ENCODE assay signal across 8 cellular contexts in genomic region chr6:44247338-44248302, GRCh38. TPM values are rescaled to one million over a fixed set of nuclear protein-coding genes. Genes with fewer than 3 reads are reported as not detected.
DNase-seq lines count a peak whose midpoint lies in the region; TF ChIP-seq lines count a peak whose summit lies in the region.

No MANE protein-coding gene starts in this region.

- H3K27ac ChIP-seq in effector memory CD4-positive, alpha-beta T cell (ENCODE audit: insufficient read depth, low read length, poor library complexity, severe bottlenecking) = peak overlapping the region; percentile 83
- H3K27ac ChIP-seq in mesendoderm (ENCODE audit: low read depth, low read length) = peak overlapping the region; percentile 58

- H3K4me3 ChIP-seq in GM06990 (replicated peaks; ENCODE audit: low read depth, low read length) = peak overlapping the region; percentile 91
- peak overlapping the region; percentile 98 for H3K4me3 ChIP-seq in HFF-Myc (replicated peaks; ENCODE audit: low read depth, low read length)
- peak overlapping the region; percentile 80 for H3K4me3 ChIP-seq in effector memory CD4-positive, alpha-beta T cell (ENCODE audit: insufficient read depth, low read depth, low read length, poor library complexity, severe bottlenecking)
- peak overlapping the region; percentile 100 for H3K4me3 ChIP-seq in mesendoderm (ENCODE audit: low read length)

- peak overlapping the region; percentile 57 for H3K23ac ChIP-seq in mesendoderm (ENCODE audit: low read length)

- peak overlapping the region; percentile 45 for H4K5ac ChIP-seq in mesendoderm (ENCODE audit: low read length)

- peak overlapping the region; percentile 87 for H2AK5ac ChIP-seq in mesendoderm (ENCODE audit: low read length)

- peak overlapping the region; percentile 100 for H3K56ac ChIP-seq in mesendoderm (ENCODE audit: low read length)

- TF ChIP-seq CTCF in GM06990 (IDR thresholded peaks at IDR 0.05; ENCODE audit: insufficient read depth, low read length, poor library complexity, severe bottlenecking) = no peak
- no peak for TF ChIP-seq CTCF in HFF-Myc (IDR thresholded peaks at IDR 0.05; ENCODE audit: low read depth, low read length, missing control alignments)

- no peak overlapping the region for H4K8ac ChIP-seq in mesendoderm (ENCODE audit: low read depth, low read length)

- no peaks in the 10 kb centered on the region for H3K27me3 ChIP-seq in GM06990 (replicated peaks; ENCODE audit: control insufficient read depth, insufficient read depth, low read length)
- no peaks in the 10 kb centered on the region for H3K27me3 ChIP-seq in effector memory CD4-positive, alpha-beta T cell (replicated peaks; ENCODE audit: control insufficient read depth, insufficient read depth, low read length, poor library complexity, severe bottlenecking)
- no peaks in the 10 kb centered on the region for H3K27me3 ChIP-seq in mesendoderm (ENCODE audit: insufficient read depth, low read length, poor library complexity)

- H2BK5ac ChIP-seq in mesendoderm (ENCODE audit: low read length) = peak overlapping the region; percentile 64

- WGBS in mesendoderm (ENCODE audit: extremely low coverage, insufficient coverage, low lambda C conversion rate) = no CpG with 5 or more reads among the region's 52 CpGs

- DNase-seq in GM06990 (ENCODE audit: extremely low read depth, insufficient read length) (peak; percentile 81), HFF-Myc (ENCODE audit: extremely low read depth, low read depth) (no peak), NCI-H226 (peak; percentile 62), mesendoderm (peak; percentile 88), NCI-H2107 (lab: John Stamatoyannopoulos, UW) (no peak)
- DNase-seq in activated CD8-positive, alpha-beta memory T cell treated with anti-CD3 and anti-CD28 coated beads for 1 hour (ENCODE audit: extremely low read depth in 1 of 2, low read depth in 1 of 2) = peak; percentile 84 to 85
- DNase-seq in effector memory CD4-positive, alpha-beta T cell = peak; percentile 80 to 87 (median 86)
- DNase-seq in stimulated activated CD8-positive, alpha-beta memory T cell treated with anti-CD3 and anti-CD28 coated beads, Interleukin-12 subunit alpha, Interleukin-12 subunit beta, amount 100 ng/mL, for 24 hours (ENCODE audit: extremely low read depth) = peak; percentile 75

- H3K18ac ChIP-seq in mesendoderm (ENCODE audit: low read length) = peak overlapping the region; percentile 69

- H3K9ac ChIP-seq in mesendoderm (ENCODE audit: low read length) = peak overlapping the region; percentile 100

- H3K4me2 ChIP-seq in mesendoderm (ENCODE audit: low read length) = peak overlapping the region; percentile 23

- peak overlapping the region; percentile 33 for H2BK120ac ChIP-seq in mesendoderm (ENCODE audit: low read depth, low read length)

- H3K4ac ChIP-seq in mesendoderm (ENCODE audit: low read depth, low read length) = peak overlapping the region; percentile 87

- H3K79me2 ChIP-seq in mesendoderm (ENCODE audit: control insufficient read depth, insufficient read depth, low read length) = peaks cover 53% of the 10 kb centered on the region

- H2BK15ac ChIP-seq in mesendoderm (replicated peaks; ENCODE audit: low read depth) = no peak overlapping the region

- peaks cover 18% of the 10 kb centered on the region for H3K4me1 ChIP-seq in effector memory CD4-positive, alpha-beta T cell (ENCODE audit: control insufficient read depth, insufficient read depth, low read length, poor library complexity, severe bottlenecking)
- peaks cover 11% of the 10 kb centered on the region for H3K4me1 ChIP-seq in mesendoderm (ENCODE audit: control insufficient read depth, low read depth, low read length)

- H3K79me1 ChIP-seq in mesendoderm (ENCODE audit: low read length) = peaks cover 17% of the 10 kb centered on the region

- H3K9me3 ChIP-seq in effector memory CD4-positive, alpha-beta T cell (ENCODE audit: control insufficient read depth, low read length) = no peaks in the 10 kb centered on the region

- peaks cover 26% of the 10 kb centered on the region for H3K36me3 ChIP-seq in GM06990 (ENCODE audit: control insufficient read depth, insufficient read depth, low read length)
- H3K36me3 ChIP-seq in effector memory CD4-positive, alpha-beta T cell (ENCODE audit: control insufficient read depth, insufficient read depth, low read length) = peaks cover 43% of the 10 kb centered on the region
- H3K36me3 ChIP-seq in mesendoderm (ENCODE audit: control insufficient read depth, insufficient read depth, low read length) = peaks cover 30% of the 10 kb centered on the region

RNA-seq across cellular contexts. Expression of gene HSP90AB1, which starts 0.7 kb away (rescaled TPM):
- polyA plus RNA-seq in mesendoderm (2013, experiment 1 of 2) = 2,015 TPM
- 2,012 TPM for polyA plus RNA-seq in mesendoderm (2013, experiment 2 of 2)

RNA-seq across cellular contexts. Expression of gene SLC35B2, which starts 9.7 kb away (rescaled TPM):
- polyA plus RNA-seq in mesendoderm (2013, experiment 1 of 2) = 18.8 TPM
- 16.7 TPM for polyA plus RNA-seq in mesendoderm (2013, experiment 2 of 2)

RNA-seq across cellular contexts. Expression of gene NFKBIE, which starts 17.7 kb away (rescaled TPM):
- polyA plus RNA-seq in mesendoderm (2013, experiment 1 of 2) = 4.8 TPM
- polyA plus RNA-seq in mesendoderm (2013, experiment 2 of 2) = 5.4 TPM

RNA-seq across cellular contexts. Expression of gene TMEM151B, which starts 22.6 kb away (rescaled TPM):
- polyA plus RNA-seq in mesendoderm (2013, experiment 1 of 2) = 1.6 TPM
- polyA plus RNA-seq in mesendoderm (2013, experiment 2 of 2) = 1.6 TPM

RNA-seq across cellular contexts. Expression of gene SLC29A1, which starts 24.2 kb away (rescaled TPM):
- polyA plus RNA-seq in mesendoderm (2013, experiment 1 of 2) = 76.7 TPM
- polyA plus RNA-seq in mesendoderm (2013, experiment 2 of 2) = 79.0 TPM

Comparison
In these comparisons a context has a peak if more than half of its experiments do, and no peak if none do; other contexts are left out.
1. DNase-seq: peak in GM06990 (single experiment), NCI-H226 (single experiment), activated CD8-positive, alpha-beta memory T cell treated with anti-CD3 and anti-CD28 coated beads for 1 hour (2 of 2), effector memory CD4-positive, alpha-beta T cell (3 of 3), mesendoderm (single experiment) and stimulated activated CD8-positive, alpha-beta memory T cell treated with anti-CD3 and anti-CD28 coated beads, Interleukin-12 subunit alpha, Interleukin-12 subunit beta, amount 100 ng/mL, for 24 hours (single experiment); none in HFF-Myc (single experiment) and NCI-H2107 (single experiment).
2. Peak in every context shown above with its lines, with median percentiles within 50 percentile points of each other: H3K4me3 ChIP-seq.